20 cellular contexts compared by ENCODE assay signal in the genomic region with DNA sequence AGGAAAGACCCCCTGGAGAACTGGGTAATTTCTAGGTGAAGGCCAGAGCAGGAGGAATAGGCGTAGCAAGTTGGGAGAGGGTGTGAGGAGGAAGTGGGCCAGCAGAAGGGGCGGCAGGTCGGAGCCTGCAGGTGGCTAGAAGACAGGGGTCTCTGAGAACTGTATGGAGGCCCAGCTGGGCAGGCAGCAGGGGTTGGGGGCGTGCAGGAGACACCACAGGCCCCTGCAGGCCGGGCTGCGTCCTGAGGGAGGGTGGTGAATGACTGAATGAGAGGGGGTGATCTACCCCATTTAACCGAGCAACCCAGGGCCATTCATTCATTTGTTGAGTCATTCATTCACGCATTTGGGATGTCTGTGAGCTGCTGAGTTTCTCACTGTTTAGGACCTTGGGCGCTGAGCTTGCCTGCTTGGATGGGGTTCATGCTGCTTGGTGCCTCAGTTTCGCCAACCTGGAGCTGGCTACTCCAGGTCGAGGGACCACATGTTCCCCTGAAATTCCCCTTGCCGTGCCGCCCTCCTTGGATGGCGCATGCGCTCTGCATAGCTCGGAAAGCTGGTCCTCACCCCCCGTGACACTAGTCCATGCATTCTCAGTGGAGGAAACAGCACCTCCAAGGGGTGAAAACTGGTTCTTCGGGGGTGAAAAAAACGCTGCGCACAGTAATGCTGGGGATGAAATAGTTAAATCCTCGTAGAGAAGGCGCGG. TPM values are rescaled to one million over a fixed set of nuclear protein-coding genes. Genes with fewer than 3 reads are reported as not detected.
DNase-seq lines count a peak whose midpoint lies in the region; ATAC-seq, FAIRE-seq and TF ChIP-seq lines count a peak whose summit lies in the region.
"Had no signal": no experiment of that assay in that cellular context is flagged by ENCODE, and none has a peak within 500 bp of the region (broad histone marks: within the 10 kb centered on the region; RNA-seq: fewer than 3 reads in every experiment).

No MANE protein-coding gene starts in this region.

- H3K79me2 ChIP-seq in HCT116 (ENCODE audit: insufficient read depth, low read length), result no peaks in the 10 kb centered on the region

- TF ChIP-seq CTCF in 22Rv1 (IDR thresholded peaks at IDR 0.05) (0 out of 2 replicates have a peak, but pooled peaks have one; percentile 7), HCT116 (IDR thresholded peaks at IDR 0.05 in 2 of 3, conservative IDR thresholded peaks at IDR 0.05 in 1 of 3; ENCODE audit: borderline replicate concordance in 1 of 3, insufficient read depth in 1 of 3, low read depth in 2 of 3, low read length in 2 of 3) (peak in 2 of 3 experiments; percentile 15 to 44; a peak in 2 of 6 replicates), chondrocyte (IDR thresholded peaks at IDR 0.05) (peak; percentile 17), kidney (IDR thresholded peaks at IDR 0.05; ENCODE audit: borderline replicate concordance, extremely low read depth, insufficient read depth) (no peak), adrenal gland (IDR thresholded peaks at IDR 0.05) (no peak), suprapubic skin (IDR thresholded peaks at IDR 0.05) (no peak)

- H2AFZ ChIP-seq in HCT116 (ENCODE audit: low read depth, low read length, poor library complexity, severe bottlenecking), result no peak overlapping the region

- H3K4me2 ChIP-seq in HCT116 (ENCODE audit: low read length), result no peak overlapping the region

- H3K9me3 ChIP-seq in HCT116 (ENCODE audit: control insufficient read depth in 1 of 2, insufficient read depth in 1 of 2, low read depth in 1 of 2, low read length in 2 of 2), result no peaks in the 10 kb centered on the region
- H3K9me3 ChIP-seq in kidney (ENCODE audit: control insufficient read depth in 1 of 2, low read length in 2 of 2), result no peaks in the 10 kb centered on the region
- H3K9me3 ChIP-seq in adrenal gland (replicated peaks in 1 of 3), result no peaks in the 10 kb centered on the region
- no peaks in the 10 kb centered on the region for H3K9me3 ChIP-seq in suprapubic skin

- RAD21 ChIA-PET in HCT116 (lab: Charles Lee; ENCODE audit: low non-redundant PET in 1 of 2, low total read pairs in 2 of 2, uncharacterized antibody in 2 of 2, unreplicated experiment in 2 of 2), result no interaction called here

- no peaks in the 10 kb centered on the region for H3K4me1 Mint-ChIP-seq in chondrocyte (ENCODE audit: low read depth)

- no peak for TF ChIP-seq EP300 in suprapubic skin (IDR thresholded peaks at IDR 0.05)

- H3K4me3 ChIP-seq in HCT116 (replicated peaks in 1 of 2; ENCODE audit: low read depth in 1 of 2, low read length in 2 of 2), result no peak overlapping the region
- no peak overlapping the region for H3K4me3 ChIP-seq in kidney (ENCODE audit: low read length in 2 of 2)
- no peak overlapping the region for H3K4me3 ChIP-seq in adrenal gland
- H3K4me3 ChIP-seq in suprapubic skin, result no peak overlapping the region
- H3K4me3 ChIP-seq: SK-N-MC had no signal

- H3K9me3 Mint-ChIP-seq in chondrocyte (ENCODE audit: low read depth), result no peaks in the 10 kb centered on the region

- 70 to 78% (median 73%) methylated on average over 21 to 23 of the region's 23 CpGs for WGBS in adrenal gland, 4 donors
- WGBS in suprapubic skin, result 79% methylated on average over 23 of the region's 23 CpGs

- peaks cover 48% of the 10 kb centered on the region for H3K27me3 Mint-ChIP-seq in chondrocyte (ENCODE audit: low read depth)

- intact Hi-C loops in HCT116 (cut with micrococcal nuclease), result no loop called here
- intact Hi-C loops in kidney (cut with DNase I), result no loop called here
- intact Hi-C loops in adrenal gland (cut with DNase I), result no loop called here

- TF ChIP-seq RAD21 in HCT116 (IDR thresholded peaks at IDR 0.05; ENCODE audit: low read depth), result no peak

- POLR2A ChIA-PET in HCT116 (lab: Charles Lee), result no interaction called here

- H3K9ac ChIP-seq in HCT116 (ENCODE audit: low read length), result no peak overlapping the region
- no peak overlapping the region for H3K9ac ChIP-seq in kidney (ENCODE audit: low read length in 2 of 2)

- no peak for FAIRE-seq in kidney (lab: Jason Lieb, UNC)
- FAIRE-seq: GM12892 had no signal

- no peak overlapping the region for H3K4me3 Mint-ChIP-seq in chondrocyte (ENCODE audit: unreplicated experiment)

- H3K27ac Mint-ChIP-seq in chondrocyte (ENCODE audit: unreplicated experiment), result no peak overlapping the region

- CTCF ChIA-PET in HCT116 (lab: Charles Lee), result no interaction called here

- H3K27ac ChIP-seq in 22Rv1 (no peak overlapping the region), HCT116 (ENCODE audit: low read depth, low read length) (no peak overlapping the region), kidney (ENCODE audit: low read depth in 2 of 2, low read length in 2 of 2) (no peak overlapping the region), adrenal gland (no peak overlapping the region), suprapubic skin (no peak overlapping the region)
- H3K27ac ChIP-seq: C4-2B, SK-N-MC had no signal

- H3K36me3 Mint-ChIP-seq in chondrocyte (ENCODE audit: low read depth), result no peaks in the 10 kb centered on the region

- H3K36me3 ChIP-seq in HCT116 (ENCODE audit: control insufficient read depth in 1 of 2, insufficient read depth in 2 of 2, low read length in 2 of 2), result no peaks in the 10 kb centered on the region
- no peaks in the 10 kb centered on the region for H3K36me3 ChIP-seq in kidney (ENCODE audit: control insufficient read depth in 1 of 2, insufficient read depth in 2 of 2, low read length in 2 of 2)
- H3K36me3 ChIP-seq in adrenal gland (replicated peaks in 1 of 2), result no peaks in the 10 kb centered on the region
- no peaks in the 10 kb centered on the region for H3K36me3 ChIP-seq in suprapubic skin

- no peaks in the 10 kb centered on the region for H3K9me2 ChIP-seq in HCT116 (ENCODE audit: insufficient read depth)

- H4K20me1 ChIP-seq in HCT116 (ENCODE audit: insufficient read depth), result no peaks in the 10 kb centered on the region

- H3K27me3 ChIP-seq in HCT116 (ENCODE audit: insufficient read depth, low read length) (peaks cover 27% of the 10 kb centered on the region), adrenal gland (peaks cover 35% of the 10 kb centered on the region), suprapubic skin (peaks cover 84% of the 10 kb centered on the region)

- peak; percentile 49; the same call in 1 of the 2 replicates for ATAC-seq in HCT116
- ATAC-seq: Panc1, Right ventricle myocardium inferior had no signal

- H3K4me1 ChIP-seq in HCT116 (ENCODE audit: control insufficient read depth in 1 of 2, insufficient read depth in 2 of 2, low read length in 2 of 2), result no peaks in the 10 kb centered on the region
- H3K4me1 ChIP-seq in kidney (ENCODE audit: control insufficient read depth in 1 of 2, insufficient read depth in 1 of 2, low read depth in 1 of 2, low read length in 2 of 2), result no peaks in the 10 kb centered on the region
- H3K4me1 ChIP-seq in adrenal gland (replicated peaks in 1 of 2), result no peaks in the 10 kb centered on the region
- no peaks in the 10 kb centered on the region for H3K4me1 ChIP-seq in suprapubic skin

- no TSS peak for BruUV-seq in HCT116 (replicated peaks; lab: Mats Ljungman, UMichigan)

- TF ChIP-seq POLR2A in HCT116 (IDR thresholded peaks at IDR 0.05; ENCODE audit: borderline replicate concordance, extremely low read depth, insufficient read depth, insufficient read length), result no peak
- TF ChIP-seq POLR2A in adrenal gland (IDR thresholded peaks at IDR 0.05), result no peak
- no peak for TF ChIP-seq POLR2A in suprapubic skin (IDR thresholded peaks at IDR 0.05)

- DNase-seq in HCT116 (ENCODE audit: low read depth, low spot score), result no peak
- DNase-seq in chondrocyte (ENCODE audit: low spot score), result peak; percentile 69
- DNase-seq in kidney, result peak; percentile 43
- DNase-seq in SKM-1 treated with dmso at 0.1 percent for 144 hours (lab: John Stamatoyannopoulos, UW; ENCODE audit: unreplicated experiment), result no peak
- DNase-seq in adrenal gland, result no peak
- DNase-seq in suprapubic skin (ENCODE audit: low spot score in 2 of 2), result no peak
- DNase-seq in NCI-H774 (lab: John Stamatoyannopoulos, UW), result no peak
- DNase-seq: 8988T, GDM1, HCEC 1CT, KBM-7, NCI-H1436 treated with DMSO at 0.1 percent for 48 hours, NCI-H2081 treated with DMSO at 0.1 percent for 48 hours, NCI-H510A had no signal

TF ChIP-seq in HCT116, 20 proteins besides CTCF, POLR2A, EP300 and RAD21:
- TF ChIP-seq EZH2phosphoT487 (IDR thresholded peaks at IDR 0.05; ENCODE audit: borderline replicate concordance) (no peak), ZNF274 (IDR thresholded peaks at IDR 0.05; ENCODE audit: low read depth, low read length) (no peak), ELF1 (IDR thresholded peaks at IDR 0.05; ENCODE audit: borderline replicate concordance, low read depth) (no peak)
- TF ChIP-seq, protein P1, sequence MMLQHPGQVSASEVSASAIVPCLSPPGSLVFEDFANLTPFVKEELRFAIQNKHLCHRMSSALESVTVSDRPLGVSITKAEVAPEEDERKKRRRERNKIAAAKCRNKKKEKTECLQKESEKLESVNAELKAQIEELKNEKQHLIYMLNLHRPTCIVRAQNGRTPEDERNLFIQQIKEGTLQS (IDR thresholded peaks at IDR 0.05), result no peak
- TF ChIP-seq, protein P2, sequence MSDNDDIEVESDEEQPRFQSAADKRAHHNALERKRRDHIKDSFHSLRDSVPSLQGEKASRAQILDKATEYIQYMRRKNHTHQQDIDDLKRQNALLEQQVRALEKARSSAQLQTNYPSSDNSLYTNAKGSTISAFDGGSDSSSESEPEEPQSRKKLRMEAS (IDR thresholded peaks at IDR 0.05), result no peak

RNA-seq across cellular contexts. Expression of a gene that starts 15.6 kb away (rescaled TPM):
- total RNA-seq in HCT116 (2021; ENCODE audit: unreplicated experiment), result not detected
- not detected in 2 replicates for polyA plus RNA-seq in HCT116 (2012)
- total RNA-seq in chondrocyte, result not detected in 3 replicates
- total RNA-seq in kidney, result not detected
- polyA plus RNA-seq in kidney (ENCODE audit: insufficient read depth, low read depth, low replicate concordance), result not detected
- total RNA-seq in adrenal gland, result under 1 TPM in 2 of 8 donors, not detected in 6; 0.07 to 0.11 TPM
- polyA plus RNA-seq in adrenal gland, result under 1 TPM in 1 of 3 donors, not detected in 2; 0.10 TPM
- total RNA-seq in suprapubic skin, result under 1 TPM in 3 of 4 donors, not detected in 1; 0.23 to 0.99 (median 0.80) TPM
- total RNA-seq: Right ventricle myocardium inferior had no signal

Comparison
In these comparisons a context has a peak if more than half of its experiments do, and no peak if none do; other contexts are left out.
1. CTCF ChIP-seq: peak in 22Rv1 (single experiment), HCT116 (2 of 3) and chondrocyte (single experiment); none in kidney (single experiment), adrenal gland (0 of 6) and suprapubic skin (0 of 2).
2. DNase-seq: peak in chondrocyte (single experiment) and kidney (single experiment); none in HCT116 (single experiment), SKM-1 treated with dmso at 0.1 percent for 144 hours (single experiment), adrenal gland (0 of 7), suprapubic skin (0 of 2) and NCI-H774 (single experiment).